Comparison of ENCODE assay signal across 17 cellular contexts in the genomic region with DNA sequence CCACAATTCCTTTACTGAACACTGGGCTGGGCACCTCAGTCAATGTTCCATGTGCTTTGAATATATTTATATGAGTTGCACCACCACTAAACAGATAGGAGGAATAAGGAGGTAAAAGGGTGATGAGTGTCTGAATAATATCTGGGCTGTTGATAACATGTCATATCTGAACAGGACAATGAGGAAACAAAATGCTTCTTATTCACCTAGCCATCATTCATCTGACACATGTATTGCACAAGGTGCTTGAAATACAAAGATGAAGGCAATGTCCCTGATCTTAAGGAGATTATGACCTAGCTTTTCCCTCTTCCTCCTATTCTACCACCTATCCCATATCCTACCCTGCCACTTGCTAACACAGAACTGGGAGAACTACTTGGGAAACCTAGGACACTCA. TPM values are rescaled to one million over a fixed set of nuclear protein-coding genes. Genes with fewer than 3 reads are reported as not detected.
"Had no signal": no experiment of that assay in that cellular context is flagged by ENCODE, and none has a peak within 500 bp of the region (broad histone marks: within the 10 kb centered on the region; RNA-seq: fewer than 3 reads in every experiment).

No MANE protein-coding gene starts in this region.

- DNase-seq: activated CD4-positive, alpha-beta memory T cell treated with anti-CD3 and anti-CD28 coated beads, Interleukin-2, amount 10 ng/mL, durations not matched to agents 7 days and 5 days; activated CD4-positive, alpha-beta T cell treated with anti-CD3 and anti-CD28 coated beads for 48 hours; activated effector memory CD4-positive, alpha-beta T cell treated with anti-CD3 and anti-CD28 coated beads, Interleukin-2, amount 50 U/mL, for 16 hours; activated naive CD4-positive, alpha-beta T cell treated with anti-CD3 and anti-CD28 coated beads, Interleukin-2, amount 10 ng/mL, durations not matched to agents 7 days and 5 days; erythroblast; gastrocnemius medialis; hippocampal formation; left ventricle myocardium inferior; natural killer cell; stimulated activated CD4-positive, alpha-beta T cell treated with anti-CD3 and anti-CD28 coated beads, Interleukin-4, amount 100 ng/mL, for 1 hour; T1000; tibial artery had no signal

- H3K4me3 ChIP-seq: cardiac muscle cell, gastrocnemius medialis, left ventricle myocardium inferior, prostate gland, tibial artery had no signal

- ATAC-seq: gastrocnemius medialis had no signal

- H3K36me3 ChIP-seq: cardiac muscle cell, gastrocnemius medialis, left ventricle myocardium inferior, prostate gland, tibial artery had no signal

- H3K9me3 ChIP-seq: gastrocnemius medialis, prostate gland had no signal

- H3K27ac ChIP-seq: cardiac muscle cell, gastrocnemius medialis, left ventricle myocardium inferior, prostate gland, tibial artery had no signal

- H3K27me3 ChIP-seq: cardiac muscle cell, gastrocnemius medialis had no signal

- H3K4me1 ChIP-seq: gastrocnemius medialis, left ventricle myocardium inferior, prostate gland, tibial artery had no signal

RNA-seq across cellular contexts. Expression of a gene that starts 8.0 kb away (rescaled TPM):
- total RNA-seq: cardiac muscle cell, lung microvascular endothelial cell, osteocyte, ureter had no signal
- polyA plus RNA-seq: cardiac muscle cell had no signal
